In the genomic region with DNA sequence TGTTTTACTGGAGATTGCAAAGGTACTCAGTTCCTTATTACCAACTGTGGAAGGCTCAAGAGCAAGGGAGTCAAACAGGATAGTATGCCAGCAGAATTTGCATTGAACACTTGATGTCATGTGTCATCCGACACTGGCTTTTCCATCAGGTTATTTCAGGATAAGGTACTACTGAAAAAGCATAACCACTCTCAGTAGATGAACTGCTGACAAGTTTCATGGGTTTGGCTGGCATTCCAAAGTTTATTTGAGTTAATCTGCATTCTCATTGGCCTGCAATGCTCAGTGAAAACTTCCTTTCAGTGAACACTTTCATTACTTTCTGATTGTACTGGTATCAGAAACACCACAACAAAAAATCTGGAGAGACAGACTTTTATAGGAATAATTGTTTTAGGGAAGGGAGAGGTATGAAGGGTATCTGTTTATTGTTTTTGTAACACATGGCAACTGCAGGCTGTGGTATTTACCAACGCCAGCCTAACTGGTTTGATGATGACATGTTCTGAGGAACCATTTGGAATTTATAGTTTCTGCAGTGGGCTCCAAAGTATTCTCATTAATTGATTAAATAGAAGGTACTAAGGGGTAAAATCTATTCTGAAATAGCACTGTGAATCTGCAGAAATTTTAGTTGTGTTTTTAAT, we compare ENCODE assay signal across 14 cellular contexts.
DNase-seq lines count a peak whose midpoint lies in the region; ATAC-seq, FAIRE-seq and TF ChIP-seq lines count a peak whose summit lies in the region.
"Had no signal": no experiment of that assay in that cellular context is flagged by ENCODE, and none has a peak within 500 bp of the region (broad histone marks: within the 10 kb centered on the region; RNA-seq: fewer than 3 reads in every experiment).

No MANE protein-coding gene starts in this region.

- FAIRE-seq in bronchial epithelial cell (lab: Jason Lieb, UNC), result no peak
- FAIRE-seq: A549 had no signal

- H3K27ac ChIP-seq in transverse colon, result peak overlapping the region; percentile 24 to 64 (median 53)
- H3K27ac ChIP-seq: A549, neutrophil had no signal

- H3K4me1 ChIP-seq in transverse colon, result peaks cover 4 to 31% (median 9%) of the 10 kb centered on the region in 4 donors
- H3K4me1 ChIP-seq: A549 had no signal

- TF ChIP-seq EP300 in transverse colon (IDR thresholded peaks at IDR 0.05; ENCODE audit: low read depth), result no peak

- in situ Hi-C loops in transverse colon (cut with MboI; ENCODE audit: low pct_ligation_motif_present in 1 of 4, low pct_unique_long_range_greater_than_20kb in 1 of 4, low sequenced_read_pairs in 3 of 4) (no loop called here), G401 (cut with HindIII; ENCODE audit: low sequenced_read_pairs) (no loop called here)

- no peak for ATAC-seq in GM18870 (IDR thresholded peaks at IDR 0.05; ENCODE audit: unreplicated experiment)
- ATAC-seq: A549 had no signal

- intact Hi-C loops in transverse colon (cut with DNase I; ENCODE audit: low total_unique reads), result no loop called here

- no peak for TF ChIP-seq POLR2A in transverse colon (IDR thresholded peaks at IDR 0.05)

- WGBS in transverse colon (ENCODE audit: low coverage in 1 of 2), 2 donors, result 14 to 30% methylated on average over 1 to 2 of the region's 2 CpGs

- DNase-seq in NCI-H510A treated with DMSO at 0.1 percent for 48 hours (lab: John Stamatoyannopoulos, UW), result peak; percentile 48
- DNase-seq in NCI-H510A (lab: John Stamatoyannopoulos, UW), result no peak
- DNase-seq in bronchial epithelial cell (ENCODE audit: low read depth), result peak; percentile 68
- DNase-seq in kidney epithelial cell (ENCODE audit: low read depth), result peak; percentile 56
- DNase-seq in transverse colon, result no peak
- DNase-seq in G401 (ENCODE audit: low spot score), result no peak
- no peak for DNase-seq in cortex of kidney (lab: John Stamatoyannopoulos, UW)
- DNase-seq: activated B cell treated with CpG ODN at 0.5 μM for 24 hours; activated CD8-positive, alpha-beta memory T cell treated with anti-CD3 and anti-CD28 coated beads, Interleukin-2, amount 50 U/mL, for 4 hours; activated naive CD8-positive, alpha-beta T cell treated with anti-CD3 and anti-CD28 coated beads, Interleukin-2, amount 10 ng/mL, durations not matched to agents 7 days and 5 days; COR-L47 had no signal

- no peak overlapping the region for H3K4me3 ChIP-seq in bronchial epithelial cell (ENCODE audit: low read depth, low read length)
- H3K4me3 ChIP-seq in kidney epithelial cell (ENCODE audit: low read depth, low read length), result no peak overlapping the region
- no peak overlapping the region for H3K4me3 ChIP-seq in transverse colon
- H3K4me3 ChIP-seq: A549 had no signal

- H3K9me3 ChIP-seq in transverse colon, result no peaks in the 10 kb centered on the region
- H3K9me3 ChIP-seq: A549, neutrophil had no signal

- H3K27me3 ChIP-seq in bronchial epithelial cell (ENCODE audit: control insufficient read depth, insufficient read depth, low read length) (no peaks in the 10 kb centered on the region), kidney epithelial cell (ENCODE audit: control insufficient read depth, insufficient read depth, low read length) (no peaks in the 10 kb centered on the region), transverse colon (no peaks in the 10 kb centered on the region)
- H3K27me3 ChIP-seq: neutrophil had no signal

- H3K36me3 ChIP-seq in bronchial epithelial cell (ENCODE audit: control insufficient read depth, insufficient read depth, low read length), result no peaks in the 10 kb centered on the region
- no peaks in the 10 kb centered on the region for H3K36me3 ChIP-seq in kidney epithelial cell (ENCODE audit: control insufficient read depth, insufficient read depth, low read length)
- no peaks in the 10 kb centered on the region for H3K36me3 ChIP-seq in transverse colon
- H3K36me3 ChIP-seq: neutrophil had no signal

- TF ChIP-seq CTCF in bronchial epithelial cell (IDR thresholded peaks at IDR 0.05; ENCODE audit: insufficient read depth, low read length, severe bottlenecking), result no peak
- no peak for TF ChIP-seq CTCF in kidney epithelial cell (IDR thresholded peaks at IDR 0.05; ENCODE audit: insufficient read depth, low read length, poor library complexity, severe bottlenecking)
- no peak for TF ChIP-seq CTCF in transverse colon (IDR thresholded peaks at IDR 0.05)

Comparison
In these comparisons a context has a peak if more than half of its experiments do, and no peak if none do; other contexts are left out.
1. DNase-seq: peak in NCI-H510A treated with DMSO at 0.1 percent for 48 hours (single experiment), bronchial epithelial cell (single experiment) and kidney epithelial cell (single experiment); none in NCI-H510A (single experiment), transverse colon (single experiment), G401 (single experiment) and cortex of kidney (single experiment).